In the genomic region with DNA sequence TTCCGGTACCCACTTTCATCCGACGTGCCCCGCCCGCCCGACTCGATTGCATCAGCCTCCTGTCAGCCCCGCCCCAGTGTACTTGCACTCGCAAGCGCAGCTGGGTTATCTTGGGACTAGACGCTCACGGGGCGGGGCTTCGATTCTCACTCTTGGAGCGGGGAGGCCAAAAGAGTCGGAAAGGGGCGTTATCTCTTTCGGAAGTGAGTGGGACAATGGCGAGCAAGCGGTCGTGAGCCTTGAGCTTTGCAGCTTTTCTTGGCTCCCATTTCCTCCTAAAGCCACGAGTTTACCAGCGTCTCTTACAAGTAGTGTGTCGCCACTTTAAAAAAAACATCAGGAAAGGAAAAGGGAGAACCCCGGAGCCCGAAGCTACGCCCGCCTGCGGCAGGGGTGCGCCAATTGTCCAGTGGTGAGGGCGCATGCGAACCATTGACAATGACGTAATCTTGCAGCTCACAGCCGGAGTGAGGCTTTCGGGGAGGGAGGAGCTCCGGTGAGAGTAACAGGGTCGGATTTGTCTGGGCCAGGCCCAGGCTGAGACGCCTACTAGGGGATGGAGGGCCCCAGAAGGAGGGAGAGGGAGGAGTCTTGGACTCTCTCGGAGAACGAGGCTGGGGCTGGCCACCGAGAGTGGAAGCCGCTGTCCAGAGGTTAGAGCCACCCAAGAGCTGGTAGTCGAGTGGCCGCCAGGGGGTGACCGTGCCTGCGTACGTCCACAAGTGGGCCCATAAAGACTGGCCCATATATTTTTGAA, we compare ENCODE assay signal across 8 cellular contexts.
DNase-seq lines count a peak whose midpoint lies in the region; ATAC-seq and TF ChIP-seq lines count a peak whose summit lies in the region.

No MANE protein-coding gene starts in this region.

- H3K27ac Mint-ChIP-seq in activated naive CD8-positive, alpha-beta T cell = peak overlapping the region; percentile 97

- 0% methylated on average over 33 to 39 of the region's 47 CpGs for WGBS in testis, 2 donors

- H3K4me1 Mint-ChIP-seq in activated naive CD8-positive, alpha-beta T cell (ENCODE audit: low read depth) = peaks cover 12% of the 10 kb centered on the region

- ATAC-seq in HG02642 (IDR thresholded peaks at IDR 0.05; ENCODE audit: poor library complexity, unreplicated experiment) (peak; percentile 95), SK-N-SH treated with all-trans-retinoic acid at 6 μM for 48 hours (peak; percentile 98), omental fat pad (ENCODE audit: low FRiP score) (peak; percentile 99)

- H3K4me3 Mint-ChIP-seq in activated naive CD8-positive, alpha-beta T cell = peak overlapping the region; percentile 94

- H3K36me3 Mint-ChIP-seq in activated naive CD8-positive, alpha-beta T cell = peaks cover 7% of the 10 kb centered on the region

- no peaks in the 10 kb centered on the region for H3K36me3 ChIP-seq in testis (ENCODE audit: low read depth, missing control alignments)

- H3K9me3 ChIP-seq in testis = no peaks in the 10 kb centered on the region

- no peaks in the 10 kb centered on the region for H3K27me3 ChIP-seq in testis

- DNase-seq in GM12864 (ENCODE audit: low read depth) = peak; percentile 87
- DNase-seq in NCI-H1092 treated with DMSO at 0.1 percent for 48 hours (lab: John Stamatoyannopoulos, UW) = peak; percentile 95
- peak; percentile 95 for DNase-seq in glomerular visceral epithelial cell (ENCODE audit: extremely low spot score)
- DNase-seq in omental fat pad (ENCODE audit: low spot score) = peak; percentile 75
- peak; percentile 96 for DNase-seq in testis

- TF ChIP-seq POLR2A in testis (IDR thresholded peaks at IDR 0.05) = no peak

- H3K27me3 Mint-ChIP-seq in activated naive CD8-positive, alpha-beta T cell = no peaks in the 10 kb centered on the region

- H3K9me3 Mint-ChIP-seq in activated naive CD8-positive, alpha-beta T cell (ENCODE audit: low read depth) = peaks cover 10% of the 10 kb centered on the region

- intact Hi-C loops in testis (cut with DNase I; ENCODE audit: low total_unique reads) = no loop called here

- H3K4me1 ChIP-seq in testis = peaks cover 2% of the 10 kb centered on the region

- TF ChIP-seq CTCF in GM12864 (IDR thresholded peaks at IDR 0.05; ENCODE audit: low read depth, low read length, missing control alignments) (peak; percentile 56), omental fat pad (IDR thresholded peaks at IDR 0.05) (peak in 1 of 3 donors; percentile 23), testis (IDR thresholded peaks at IDR 0.05) (peak; percentile 41 to 67 (median 56))

- peak overlapping the region; percentile 55 for H3K4me3 ChIP-seq in GM12864 (ENCODE audit: low read depth, low read length)
- peak overlapping the region; percentile 44 to 62 for H3K4me3 ChIP-seq in testis

- peak overlapping the region; percentile 83 to 90 for H3K27ac ChIP-seq in testis

TF ChIP-seq in SK-N-SH treated with all-trans-retinoic acid at 6 μM for 48 hours, 23 proteins besides CTCF, POLR2A, EP300 and RAD21:
- TF ChIP-seq ARNTL (CRISPR knock-in tag; IDR thresholded peaks at IDR 0.05; ENCODE audit: borderline replicate concordance, low read depth) = no peak
- TF ChIP-seq ZFP3 (CRISPR knock-in tag; IDR thresholded peaks at IDR 0.05) = no peak
- no peak for TF ChIP-seq GLIS3 (CRISPR knock-in tag; IDR thresholded peaks at IDR 0.05)
- TF ChIP-seq ZNF70 (CRISPR knock-in tag; IDR thresholded peaks at IDR 0.05) = 0 out of 2 replicates have a peak, but pooled peaks have one; percentile 28
- no peak for TF ChIP-seq ZC3H10 (CRISPR knock-in tag; IDR thresholded peaks at IDR 0.05)
TF ChIP-seq in SK-N-SH treated with all-trans-retinoic acid at 6 μM for 48 hours: peak in this region for 1.

Comparison
In these comparisons a context has a peak if more than half of its experiments do, and no peak if none do; other contexts are left out.
1. Peak in every context shown above with its lines: DNase-seq, ATAC-seq, H3K4me3 ChIP-seq and H3K27ac ChIP-seq.